ENCODE assay signal across 8 cellular contexts in genomic region chr5:179827684-179828083, GRCh38. TPM values are rescaled to one million over a fixed set of nuclear protein-coding genes. Genes with fewer than 3 reads are reported as not detected.
DNase-seq lines count a peak whose midpoint lies in the region; ATAC-seq and TF ChIP-seq lines count a peak whose summit lies in the region.

No MANE protein-coding gene starts in this region.

- H3K27ac ChIP-seq in right lobe of liver (no peak overlapping the region), upper lobe of left lung (peak overlapping the region in 2 of 4 donors; percentile 14 to 27)

- H3K4me3 ChIP-seq in right lobe of liver = no peak overlapping the region
- no peak overlapping the region for H3K4me3 ChIP-seq in upper lobe of left lung

- no peaks in the 10 kb centered on the region for H3K9me3 ChIP-seq in right lobe of liver
- H3K9me3 ChIP-seq in upper lobe of left lung = no peaks in the 10 kb centered on the region

- H3K4me1 ChIP-seq in right lobe of liver = peaks cover 0 to 78% (median 25%) of the 10 kb centered on the region in 4 donors
- peaks cover 30 to 58% (median 36%) of the 10 kb centered on the region in 4 donors for H3K4me1 ChIP-seq in upper lobe of left lung

- no peak for TF ChIP-seq EP300 in upper lobe of left lung (IDR thresholded peaks at IDR 0.05)

- TF ChIP-seq POLR2A in right lobe of liver (IDR thresholded peaks at IDR 0.05) (no peak), upper lobe of left lung (IDR thresholded peaks at IDR 0.05) (peak in 1 of 4 donors; percentile 12)

- intact Hi-C loops in right lobe of liver (cut with DNase I) = no loop called here

- H3K27me3 ChIP-seq in right lobe of liver = no peaks in the 10 kb centered on the region
- no peaks in the 10 kb centered on the region for H3K27me3 ChIP-seq in upper lobe of left lung

- H3K4me1 Mint-ChIP-seq in activated naive CD4-positive, alpha-beta T cell treated with anti-CD3 and anti-CD28 coated beads, Interleukin-2, amount 10 ng/mL, durations not matched to agents 7 days and 5 days = peaks cover 13% of the 10 kb centered on the region

- TF ChIP-seq CTCF in right lobe of liver (IDR thresholded peaks at IDR 0.05) (no peak), upper lobe of left lung (IDR thresholded peaks at IDR 0.05) (no peak)

- 59% methylated on average over 7 of the region's 9 CpGs for WGBS in right lobe of liver (ENCODE audit: insufficient coverage, low coverage, low lambda C conversion rate, missing lambda C conversion rate)
- 73 to 74% methylated on average over 9 of the region's 9 CpGs for WGBS in upper lobe of left lung, 2 donors

- ATAC-seq in right lobe of liver (peak; percentile 5 to 28 (median 14)), upper lobe of left lung (ENCODE audit: low FRiP score in 2 of 2) (peak; percentile 71 to 77), GM21528 (IDR thresholded peaks at IDR 0.05; ENCODE audit: low FRiP score, unreplicated experiment) (no peak)

- peak overlapping the region; percentile 14 for H3K27ac Mint-ChIP-seq in activated naive CD4-positive, alpha-beta T cell treated with anti-CD3 and anti-CD28 coated beads, Interleukin-2, amount 10 ng/mL, durations not matched to agents 7 days and 5 days

- H3K4me3 Mint-ChIP-seq in activated naive CD4-positive, alpha-beta T cell treated with anti-CD3 and anti-CD28 coated beads, Interleukin-2, amount 10 ng/mL, durations not matched to agents 7 days and 5 days = no peak overlapping the region

- H3K36me3 ChIP-seq in right lobe of liver (peaks cover 15 to 100% (median 66%) of the 10 kb centered on the region in 4 donors), upper lobe of left lung (peaks cover 79 to 99% (median 96%) of the 10 kb centered on the region in 4 donors)

- no peaks in the 10 kb centered on the region for H3K27me3 Mint-ChIP-seq in activated naive CD4-positive, alpha-beta T cell treated with anti-CD3 and anti-CD28 coated beads, Interleukin-2, amount 10 ng/mL, durations not matched to agents 7 days and 5 days

- CTCF ChIA-PET in activated naive CD4-positive, alpha-beta T cell treated with anti-CD3 and anti-CD28 coated beads, Interleukin-2, amount 10 ng/mL, durations not matched to agents 7 days and 5 days (lab: Charles Lee) = interaction anchor here (1.0 kb wide), 1 partner anchor 25 kb away, joined by 4 read pairs; no protein-coding TSS in a partner anchor

- DNase-seq in activated effector memory CD4-positive, alpha-beta T cell treated with anti-CD3 and anti-CD28 coated beads, Interleukin-2, amount 50 U/mL, for 16 hours = peak; percentile 79
- no peak for DNase-seq in activated effector memory CD4-positive, alpha-beta T cell treated with Interleukin-2 at 50 U/mL for 16 hours
- no peak for DNase-seq in activated naive CD4-positive, alpha-beta T cell treated with anti-CD3 and anti-CD28 coated beads, Interleukin-2, amount 10 ng/mL, durations not matched to agents 7 days and 5 days
- DNase-seq in right lobe of liver (no peak), upper lobe of left lung (peak in 1 of 2 donors; percentile 65), T-helper 9 cell (no peak), NCI-H69 (lab: John Stamatoyannopoulos, UW) (no peak)

- peaks cover 67% of the 10 kb centered on the region for H3K36me3 Mint-ChIP-seq in activated naive CD4-positive, alpha-beta T cell treated with anti-CD3 and anti-CD28 coated beads, Interleukin-2, amount 10 ng/mL, durations not matched to agents 7 days and 5 days

- H3K9me3 Mint-ChIP-seq in activated naive CD4-positive, alpha-beta T cell treated with anti-CD3 and anti-CD28 coated beads, Interleukin-2, amount 10 ng/mL, durations not matched to agents 7 days and 5 days = no peaks in the 10 kb centered on the region

RNA-seq across cellular contexts. Expression of gene SQSTM1, which starts 7.0 kb away (rescaled TPM):
- 1,000 to 10,000 TPM in 2 of 6 experiments, 100 to 1,000 TPM in 4; 195 to 1,174 (median 649) TPM for total RNA-seq in right lobe of liver
- total RNA-seq in upper lobe of left lung = 100 to 1,000 TPM; 390 to 666 (median 574) TPM

RNA-seq across cellular contexts. Expression of gene MGAT4B, which starts 21.0 kb away (rescaled TPM):
- total RNA-seq in right lobe of liver = 100 to 1,000 TPM; 151 to 259 (median 181) TPM
- total RNA-seq in upper lobe of left lung = 100 to 1,000 TPM; 107 to 266 (median 158) TPM

RNA-seq across cellular contexts. Expression of gene MRNIP, which starts 30.9 kb away (rescaled TPM):
- total RNA-seq in right lobe of liver (10 to 100 TPM in 3 of 6 experiments, 1 to 10 TPM in 3; 4.7 to 14.7 (median 9.0) TPM), upper lobe of left lung (100 to 1,000 TPM in 1 of 6 donors, 10 to 100 TPM in 5; 20.7 to 142 (median 33.2) TPM)

RNA-seq across cellular contexts. Expression of gene LTC4S, which starts 33.9 kb away (rescaled TPM):
- 1 to 10 TPM in 3 of 6 experiments, under 1 TPM in 2, not detected in 1; 0.73 to 1.7 (median 1.4) TPM for total RNA-seq in right lobe of liver
- 10 to 100 TPM in 5 of 6 donors, 1 to 10 TPM in 1; 6.7 to 33.1 (median 21.3) TPM for total RNA-seq in upper lobe of left lung
